23 cellular contexts compared by ENCODE assay signal in genomic region chr1:38505950-38506349, GRCh38.
DNase-seq lines count a peak whose midpoint lies in the region; ATAC-seq, FAIRE-seq and TF ChIP-seq lines count a peak whose summit lies in the region.
"Had no signal": no experiment of that assay in that cellular context is flagged by ENCODE, and none has a peak within 500 bp of the region (broad histone marks: within the 10 kb centered on the region; RNA-seq: fewer than 3 reads in every experiment).

No MANE protein-coding gene starts in this region.

- 21% methylated on average over 8 of the region's 8 CpGs for WGBS in HepG2 (ENCODE audit: low lambda C conversion rate)
- 26% methylated on average over 3 of the region's 8 CpGs for WGBS in right lobe of liver (ENCODE audit: insufficient coverage, low coverage, low lambda C conversion rate, missing lambda C conversion rate)
- WGBS in heart left ventricle, 4 donors: 42 to 53% (median 50%) methylated on average over 8 of the region's 8 CpGs
- WGBS in transverse colon (ENCODE audit: low coverage in 1 of 2), 2 donors: 17 to 45% methylated on average over 4 to 8 of the region's 8 CpGs

- TF ChIP-seq EP300 in HepG2 (IDR thresholded peaks at IDR 0.05; ENCODE audit: low read depth in 2 of 2, low read length in 2 of 2): no peak
- no peak for TF ChIP-seq EP300 in HepG2 (CRISPR knock-in tag; IDR thresholded peaks at IDR 0.05; ENCODE audit: borderline replicate concordance)
- TF ChIP-seq EP300 in transverse colon (IDR thresholded peaks at IDR 0.05; ENCODE audit: low read depth): no peak

- CTCF ChIA-PET in HepG2 (lab: Yijun Ruan, JAX; ENCODE audit: low intra/inter-chr PET ratio, low total read pairs): no interaction called here

- ATAC-seq in HepG2 (no peak), right lobe of liver (no peak), heart left ventricle (no peak), HG02610 (IDR thresholded peaks at IDR 0.05; ENCODE audit: unreplicated experiment) (no peak)
- ATAC-seq: A549 had no signal

- no peaks in the 10 kb centered on the region for H3K9me3 Mint-ChIP-seq in nephron progenitor cell
- H3K9me3 Mint-ChIP-seq: CD4-positive, CD25-positive, alpha-beta regulatory T cell; CD8-positive, alpha-beta memory T cell; IgD-negative memory B cell had no signal

- no peak overlapping the region for H3K27ac ChIP-seq in HepG2 (ENCODE audit: extremely low read length, insufficient read depth, low read length)
- H3K27ac ChIP-seq in right lobe of liver: no peak overlapping the region
- no peak overlapping the region for H3K27ac ChIP-seq in heart left ventricle
- H3K27ac ChIP-seq in transverse colon: no peak overlapping the region
- H3K27ac ChIP-seq: 22Rv1; A549; BLaER1 treated with 17β-estradiol and CSF1 and Interleukin-3, amounts not matched to agents 10 nM and 100 nM; HL-60 had no signal

- no peaks in the 10 kb centered on the region for H4K20me1 ChIP-seq in HepG2 (ENCODE audit: insufficient read depth, low read length)
- H4K20me1 ChIP-seq: BLaER1 treated with 17β-estradiol and CSF1 and Interleukin-3, amounts not matched to agents 10 nM and 100 nM had no signal

- H3K27me3 Mint-ChIP-seq in nephron progenitor cell (ENCODE audit: low read depth, poor library complexity): peaks cover 80% of the 10 kb centered on the region

- no peaks in the 10 kb centered on the region for H3K4me1 ChIP-seq in HepG2 (ENCODE audit: insufficient read depth, low read length)
- no peaks in the 10 kb centered on the region for H3K4me1 ChIP-seq in right lobe of liver
- H3K4me1 ChIP-seq in heart left ventricle: peaks cover 0 to 8% (median 0%) of the 10 kb centered on the region in 12 donors
- no peaks in the 10 kb centered on the region for H3K4me1 ChIP-seq in transverse colon
- H3K4me1 ChIP-seq: A549, HAP-1 had no signal

- H3K4me2 ChIP-seq in HepG2 (ENCODE audit: low read depth, low read length): no peak overlapping the region
- H3K4me2 ChIP-seq: A549 had no signal

- no peak overlapping the region for H3K4me3 ChIP-seq in HepG2 (replicated peaks in 1 of 3; ENCODE audit: insufficient read depth in 1 of 3, low read depth in 2 of 3, low read length in 3 of 3)
- no peak overlapping the region for H3K4me3 ChIP-seq in right lobe of liver
- no peak overlapping the region for H3K4me3 ChIP-seq in heart left ventricle
- H3K4me3 ChIP-seq in transverse colon: no peak overlapping the region
- H3K4me3 ChIP-seq: A549; BLaER1 treated with 17β-estradiol and CSF1 and Interleukin-3, amounts not matched to agents 10 nM and 100 nM; HAP-1 had no signal

- BruUV-seq in HepG2 (replicated peaks; lab: Mats Ljungman, UMichigan): no TSS peak

- DNase-seq in HepG2 (ENCODE audit: low spot score) (no peak), right lobe of liver (no peak), SW480 (ENCODE audit: low spot score) (peak; percentile 62), nephron progenitor cell (no peak), heart left ventricle (no peak), transverse colon (no peak), CD1c-positive myeloid dendritic cell (ENCODE audit: extremely low spot score) (no peak)
- DNase-seq: CD4-positive, CD25-positive, alpha-beta regulatory T cell; CD8-positive, alpha-beta memory T cell; COR-L47; DMS 273 treated with DMSO at 0.1 percent for 48 hours; DMS53 had no signal

- no peaks in the 10 kb centered on the region for H3K36me3 Mint-ChIP-seq in nephron progenitor cell (ENCODE audit: low read depth)
- H3K36me3 Mint-ChIP-seq: CD4-positive, CD25-positive, alpha-beta regulatory T cell; CD8-positive, alpha-beta memory T cell; IgD-negative memory B cell had no signal

- H3K9ac ChIP-seq in HepG2 (ENCODE audit: insufficient read depth, low read depth, low read length): no peak overlapping the region
- H3K9ac ChIP-seq: BLaER1 treated with 17β-estradiol and CSF1 and Interleukin-3, amounts not matched to agents 10 nM and 100 nM had no signal

- peak overlapping the region; percentile 29 for H3K4me3 Mint-ChIP-seq in nephron progenitor cell
- H3K4me3 Mint-ChIP-seq: B cell; CD4-positive, CD25-positive, alpha-beta regulatory T cell; CD8-positive, alpha-beta memory T cell; IgD-negative memory B cell had no signal

- H3K36me3 ChIP-seq in HepG2 (replicated peaks in 1 of 2; ENCODE audit: control insufficient read depth in 1 of 2, insufficient read depth in 2 of 2, low read length in 2 of 2) (no peaks in the 10 kb centered on the region), right lobe of liver (no peaks in the 10 kb centered on the region), heart left ventricle (no peaks in the 10 kb centered on the region), transverse colon (no peaks in the 10 kb centered on the region)
- H3K36me3 ChIP-seq: BLaER1 treated with 17β-estradiol and CSF1 and Interleukin-3, amounts not matched to agents 10 nM and 100 nM; HAP-1 had no signal

- H3K4me1 Mint-ChIP-seq in nephron progenitor cell: peaks cover 28% of the 10 kb centered on the region
- H3K4me1 Mint-ChIP-seq: CD8-positive, alpha-beta memory T cell had no signal

- FAIRE-seq in HepG2 (lab: Jason Lieb, UNC): no peak
- FAIRE-seq: A549, G401.6, GM12891, GM19239 had no signal

- H3K9me3 ChIP-seq in HepG2 (ENCODE audit: low read length) (no peaks in the 10 kb centered on the region), right lobe of liver (no peaks in the 10 kb centered on the region), heart left ventricle (no peaks in the 10 kb centered on the region), transverse colon (no peaks in the 10 kb centered on the region)
- H3K9me3 ChIP-seq: A549; BLaER1 treated with 17β-estradiol and CSF1 and Interleukin-3, amounts not matched to agents 10 nM and 100 nM; HAP-1 had no signal

- no peak overlapping the region for H3K27ac Mint-ChIP-seq in nephron progenitor cell
- H3K27ac Mint-ChIP-seq: B cell; CD4-positive, CD25-positive, alpha-beta regulatory T cell; CD8-positive, alpha-beta memory T cell; IgD-negative memory B cell had no signal

- in situ Hi-C loops in HepG2 (cut with HindIII; ENCODE audit: extremely low pct_ligation_motif_present, low pct_unique_long_range_greater_than_20kb): no loop called here
- in situ Hi-C loops in transverse colon (cut with MboI; ENCODE audit: low pct_ligation_motif_present in 1 of 4, low pct_unique_long_range_greater_than_20kb in 1 of 4, low sequenced_read_pairs in 3 of 4): no loop called here

- intact Hi-C loops in HepG2 (cut with micrococcal nuclease; ENCODE audit: unreplicated experiment) (no loop called here), right lobe of liver (cut with DNase I) (no loop called here), heart left ventricle (cut with DNase I) (no loop called here), transverse colon (cut with DNase I; ENCODE audit: low total_unique reads) (no loop called here)

- H2AFZ ChIP-seq in HepG2 (ENCODE audit: low read length): no peak overlapping the region

- TF ChIP-seq CTCF in HepG2 (CRISPR knock-in tag; IDR thresholded peaks at IDR 0.05) (no peak), right lobe of liver (IDR thresholded peaks at IDR 0.05) (no peak), nephron progenitor cell (IDR thresholded peaks at IDR 0.05) (no peak), heart left ventricle (IDR thresholded peaks at IDR 0.05) (no peak), transverse colon (IDR thresholded peaks at IDR 0.05) (no peak)

- H3K27me3 ChIP-seq in HepG2 (ENCODE audit: control insufficient read depth in 1 of 2, insufficient read depth in 2 of 2, low read length in 2 of 2) (no peaks in the 10 kb centered on the region; a peak in 1 of 5 replicates), right lobe of liver (no peaks in the 10 kb centered on the region), heart left ventricle (peaks cover 0 to 37% (median 17%) of the 10 kb centered on the region in 9 donors), transverse colon (peaks cover 45% of the 10 kb centered on the region)
- H3K27me3 ChIP-seq: BLaER1 treated with 17β-estradiol and CSF1 and Interleukin-3, amounts not matched to agents 10 nM and 100 nM had no signal

- no peak for TF ChIP-seq RAD21 in HepG2 (CRISPR knock-in tag; IDR thresholded peaks at IDR 0.05)

- POLR2A ChIA-PET in HepG2 (lab: Yijun Ruan, JAX): no interaction called here

- TF ChIP-seq POLR2A in HepG2 (IDR thresholded peaks at IDR 0.05; ENCODE audit: insufficient read depth in 1 of 2, low read depth in 2 of 2, low read length in 2 of 2) (no peak), right lobe of liver (IDR thresholded peaks at IDR 0.05) (no peak), heart left ventricle (IDR thresholded peaks at IDR 0.05) (no peak), transverse colon (IDR thresholded peaks at IDR 0.05) (no peak)

- no peaks in the 10 kb centered on the region for H3K79me2 ChIP-seq in HepG2 (ENCODE audit: insufficient read depth, low read length)

TF ChIP-seq in HepG2, 621 proteins besides CTCF, POLR2A, EP300 and RAD21 (continues in another document):
- TF ChIP-seq BHLHE40 (IDR thresholded peaks at IDR 0.05; ENCODE audit: low read length) (0 out of 2 replicates have a peak, but pooled peaks have one; percentile 21), ZNF101 (CRISPR knock-in tag; IDR thresholded peaks at IDR 0.05; ENCODE audit: borderline replicate concordance, low read depth) (no peak)
